ENCODE assay signal across 8 cellular contexts in the genomic region with DNA sequence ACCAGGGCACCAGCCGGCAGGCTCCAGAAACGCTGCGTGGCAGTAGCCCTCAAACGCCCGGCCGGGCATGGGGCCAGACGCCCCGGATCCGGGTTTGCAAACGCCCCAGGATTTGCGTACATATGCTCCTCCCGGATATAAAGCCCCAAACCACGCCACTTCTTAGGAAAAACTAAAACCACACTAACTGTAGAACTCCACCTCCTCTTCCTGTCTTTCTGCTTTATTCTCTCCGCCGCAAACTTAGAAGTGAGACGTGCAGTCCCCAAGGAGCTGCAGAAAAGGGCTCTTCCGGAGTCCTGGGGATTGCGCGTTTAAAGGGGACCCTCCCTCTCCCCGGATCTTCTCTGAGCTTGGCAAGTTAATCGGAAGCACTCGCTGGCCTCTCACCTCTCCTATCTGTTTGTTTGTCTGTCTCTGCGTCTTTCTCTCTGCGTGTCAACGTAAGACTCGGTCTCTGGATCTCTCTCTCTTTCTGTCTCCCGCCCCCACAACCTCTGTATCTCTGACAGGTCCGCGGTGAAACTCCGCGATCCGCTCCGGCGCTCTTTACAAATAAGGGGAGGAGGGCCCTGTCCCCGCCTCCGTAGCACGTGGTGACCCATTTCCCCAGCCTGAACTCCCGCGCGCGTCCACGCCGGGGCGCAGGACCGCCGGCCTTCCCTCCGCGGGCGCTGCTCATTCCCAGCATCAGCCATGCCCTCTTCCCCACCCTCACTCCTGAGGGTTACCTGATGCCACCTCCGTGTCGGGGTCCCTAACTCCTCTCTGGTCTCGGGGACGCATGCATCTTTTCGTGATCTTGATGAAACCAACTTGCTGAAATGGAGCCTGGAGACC. TPM values are rescaled to one million over a fixed set of nuclear protein-coding genes. Genes with fewer than 3 reads are reported as not detected.
DNase-seq lines count a peak whose midpoint lies in the region; ATAC-seq and TF ChIP-seq lines count a peak whose summit lies in the region.

A gene (minus strand): TSS at position 528 of the 840 bp plus-strand sequence. CDS start 820 bp downstream, outside the sequence.

- H3K4me1 Mint-ChIP-seq in activated T-helper 17 cell treated with anti-CD3 and anti-CD28 coated beads, Interleukin-2, amount 50 U/mL, for 72 hours: peaks cover 15% of the 10 kb centered on the region
- H3K4me1 Mint-ChIP-seq in nephron: peaks cover 5% of the 10 kb centered on the region

- peak within 1 kb of the TSS; percentile 97 for H3K27ac ChIP-seq in KOPT-K1 (ENCODE audit: low read depth, low read length, poor library complexity, severe bottlenecking)
- peak within 1 kb of the TSS; percentile 70 for H3K27ac ChIP-seq in RWPE1

- peaks cover 33% of the 10 kb centered on the region for H3K36me3 Mint-ChIP-seq in activated T-helper 17 cell treated with anti-CD3 and anti-CD28 coated beads, Interleukin-2, amount 50 U/mL, for 72 hours (ENCODE audit: low read depth)
- no peaks in the 10 kb centered on the region for H3K36me3 Mint-ChIP-seq in nephron (ENCODE audit: low read depth)

- ATAC-seq in GM21825 (IDR thresholded peaks at IDR 0.05; ENCODE audit: unreplicated experiment): peak; percentile 84
- ATAC-seq in activated T-helper 17 cell treated with anti-CD3 and anti-CD28 coated beads, Interleukin-2, amount 50 U/mL, for 72 hours (replicated peaks): peak; percentile 84
- ATAC-seq in stimulated activated naive CD8-positive, alpha-beta T cell treated with anti-CD3 and anti-CD28 coated beads, Interleukin-15, Interleukin-2, amounts not matched to agents 100 U/mL and 50 U/mL, for 24 hours: peak; percentile 85

- H3K4me3 ChIP-seq in fibroblast of mammary gland (ENCODE audit: control insufficient read depth, low read depth, low read length): peak within 1 kb of the TSS; percentile 81

- TF ChIP-seq CTCF in RWPE1 (conservative IDR thresholded peaks at IDR 0.05; ENCODE audit: low read depth) (peak; percentile 86), fibroblast of mammary gland (conservative IDR thresholded peaks at IDR 0.05; ENCODE audit: control insufficient read depth, insufficient read depth, low read depth, low read length) (peak; percentile 57), nephron (IDR thresholded peaks at IDR 0.05; ENCODE audit: unreplicated experiment in 3 of 3) (peak; percentile 82 to 89 (median 85))

- H3K36me3 ChIP-seq in KOPT-K1 (ENCODE audit: insufficient read depth, low read length): no peaks in the 10 kb centered on the region

- CTCF ChIA-PET in RWPE1 (lab: Yijun Ruan, JAX): interaction anchor here (0.6 to 0.7 kb wide), 8 partner anchors 15 to 1382 kb away, joined by 3 to 4 read pairs (median 3); no protein-coding TSS in a partner anchor

- peak; percentile 95 for DNase-seq in ELF-1 (ENCODE audit: low read depth, low spot score)
- DNase-seq in RWPE1 (ENCODE audit: low spot score): peak; percentile 87
- peak; percentile 72 for DNase-seq in fibroblast of mammary gland (ENCODE audit: low read depth)
- peak; percentile 91 for DNase-seq in stimulated activated naive CD8-positive, alpha-beta T cell treated with anti-CD3 and anti-CD28 coated beads, Interleukin-15, Interleukin-2, amounts not matched to agents 100 U/mL and 50 U/mL, for 24 hours

- H3K9me3 Mint-ChIP-seq in activated T-helper 17 cell treated with anti-CD3 and anti-CD28 coated beads, Interleukin-2, amount 50 U/mL, for 72 hours: no peaks in the 10 kb centered on the region
- no peaks in the 10 kb centered on the region for H3K9me3 Mint-ChIP-seq in nephron

- H3K27ac Mint-ChIP-seq in activated T-helper 17 cell treated with anti-CD3 and anti-CD28 coated beads, Interleukin-2, amount 50 U/mL, for 72 hours: peak within 1 kb of the TSS; percentile 95
- peak within 1 kb of the TSS; percentile 48 to 77 (median 77) for H3K27ac Mint-ChIP-seq in nephron

- no peaks in the 10 kb centered on the region for H3K27me3 Mint-ChIP-seq in activated T-helper 17 cell treated with anti-CD3 and anti-CD28 coated beads, Interleukin-2, amount 50 U/mL, for 72 hours
- H3K27me3 Mint-ChIP-seq in nephron (ENCODE audit: low read depth): peaks cover 34% of the 10 kb centered on the region

- POLR2A ChIA-PET in RWPE1 (lab: Yijun Ruan, JAX; ENCODE audit: low non-redundant PET): no interaction called here

- no peaks in the 10 kb centered on the region for H3K9me3 ChIP-seq in KOPT-K1 (ENCODE audit: insufficient read depth, low read length, poor library complexity, severe bottlenecking)

- H3K4me3 Mint-ChIP-seq in activated T-helper 17 cell treated with anti-CD3 and anti-CD28 coated beads, Interleukin-2, amount 50 U/mL, for 72 hours: peak within 1 kb of the TSS; percentile 84
- H3K4me3 Mint-ChIP-seq in nephron: peak within 1 kb of the TSS; percentile 85 to 92 (median 91)

RNA-seq across cellular contexts. Expression of the gene that starts here (rescaled TPM):
- total RNA-seq in activated T-helper 17 cell treated with anti-CD3 and anti-CD28 coated beads, Interleukin-2, amount 50 U/mL, for 72 hours: 10 to 100 TPM; 56.4 to 86.3 TPM

Comparison
In these comparisons a context has a peak if more than half of its experiments do, and no peak if none do; other contexts are left out.
1. Peak in every context shown above with its lines: DNase-seq, ATAC-seq, H3K4me3 ChIP-seq and H3K27ac ChIP-seq.